ENCODE assay signal across 14 cellular contexts in genomic region chr2:23551875-23552274, GRCh38.
DNase-seq lines count a peak whose midpoint lies in the region; ATAC-seq and TF ChIP-seq lines count a peak whose summit lies in the region.
"Had no signal": no experiment of that assay in that cellular context is flagged by ENCODE, and none has a peak within 500 bp of the region (broad histone marks: within the 10 kb centered on the region; RNA-seq: fewer than 3 reads in every experiment).

No MANE protein-coding gene starts in this region.

- intact Hi-C loops in Caco-2 (cut with micrococcal nuclease; ENCODE audit: unreplicated experiment), result no loop called here

- no peak overlapping the region for H3K9ac ChIP-seq in neuronal stem cell (ENCODE audit: low read depth, low read length, poor library complexity)

- H2BK15ac ChIP-seq in neuronal stem cell (ENCODE audit: low read length), result no peak overlapping the region

- H3K4me3 ChIP-seq in neuronal stem cell (ENCODE audit: low read length in 2 of 2) (no peak overlapping the region), Caco-2 (ENCODE audit: low read depth, low read length) (no peak overlapping the region)
- H3K4me3 ChIP-seq: GM23338 had no signal

- H2BK5ac ChIP-seq in neuronal stem cell (ENCODE audit: low read length), result no peak overlapping the region

- no peak overlapping the region for H2BK12ac ChIP-seq in neuronal stem cell (ENCODE audit: low read length)

- H3K36me3 ChIP-seq in neuronal stem cell (replicated peaks in 1 of 2; ENCODE audit: control insufficient read depth in 2 of 2, insufficient read depth in 2 of 2, low read length in 2 of 2), result no peaks in the 10 kb centered on the region
- H3K36me3 ChIP-seq in Caco-2 (ENCODE audit: control insufficient read depth, insufficient read depth, low read length), result no peaks in the 10 kb centered on the region

- H3K27me3 ChIP-seq in neuronal stem cell (ENCODE audit: control insufficient read depth in 3 of 3, insufficient read depth in 3 of 3, low read depth in 1 of 3, low read length in 3 of 3) (no peaks in the 10 kb centered on the region), Caco-2 (replicated peaks; ENCODE audit: control insufficient read depth, insufficient read depth, low read length) (peaks cover 1% of the 10 kb centered on the region; the same call in 1 of the 2 replicates)

- no peak overlapping the region for H3K27ac ChIP-seq in neuronal stem cell (replicated peaks; ENCODE audit: low read length)

- no peaks in the 10 kb centered on the region for H3K9me3 Mint-ChIP-seq in stimulated activated naive CD8-positive, alpha-beta T cell treated with anti-CD3 and anti-CD28 coated beads, Interleukin-15, amount 100 ng/mL, for 72 hours
- no peaks in the 10 kb centered on the region for H3K9me3 Mint-ChIP-seq in activated CD8-positive, alpha-beta T cell treated with anti-CD3 and anti-CD28 coated beads, Interleukin-2, amount 10 ng/mL, durations not matched to agents 7 days and 5 days (ENCODE audit: insufficient read depth)
- H3K9me3 Mint-ChIP-seq in Caco-2 (ENCODE audit: unreplicated experiment), result no peaks in the 10 kb centered on the region
- H3K9me3 Mint-ChIP-seq: CD8-positive, alpha-beta T cell; GM23338; H9; IgD-negative memory B cell had no signal

- no peak overlapping the region for H3K23ac ChIP-seq in neuronal stem cell (ENCODE audit: low read depth, low read length, poor library complexity)

- peaks cover 33% of the 10 kb centered on the region for H3K4me1 Mint-ChIP-seq in stimulated activated naive CD8-positive, alpha-beta T cell treated with anti-CD3 and anti-CD28 coated beads, Interleukin-15, amount 100 ng/mL, for 72 hours
- H3K4me1 Mint-ChIP-seq in activated CD8-positive, alpha-beta T cell treated with anti-CD3 and anti-CD28 coated beads, Interleukin-2, amount 10 ng/mL, durations not matched to agents 7 days and 5 days (ENCODE audit: low read depth), result peaks cover 23% of the 10 kb centered on the region
- no peaks in the 10 kb centered on the region for H3K4me1 Mint-ChIP-seq in Caco-2 (ENCODE audit: low read depth, unreplicated experiment)
- H3K4me1 Mint-ChIP-seq: B cell, CD14-positive monocyte had no signal

- no peak for TF ChIP-seq CTCF in Caco-2 (IDR thresholded peaks at IDR 0.05; ENCODE audit: insufficient read depth in 1 of 2, low read depth in 1 of 2, low read length in 1 of 2, severe bottlenecking in 1 of 2, unreplicated experiment in 1 of 2)

- POLR2A ChIA-PET in activated CD8-positive, alpha-beta T cell treated with anti-CD3 and anti-CD28 coated beads, Interleukin-2, amount 10 ng/mL, durations not matched to agents 7 days and 5 days (lab: Charles Lee), result no interaction called here
- POLR2A ChIA-PET in Caco-2 (lab: Charles Lee), result no interaction called here

- H3K4me3 Mint-ChIP-seq in stimulated activated naive CD8-positive, alpha-beta T cell treated with anti-CD3 and anti-CD28 coated beads, Interleukin-15, amount 100 ng/mL, for 72 hours, result peak overlapping the region in 1 of 2 donors; percentile 11
- no peak overlapping the region for H3K4me3 Mint-ChIP-seq in activated CD8-positive, alpha-beta T cell treated with anti-CD3 and anti-CD28 coated beads, Interleukin-2, amount 10 ng/mL, durations not matched to agents 7 days and 5 days
- H3K4me3 Mint-ChIP-seq in Caco-2 (ENCODE audit: unreplicated experiment), result no peak overlapping the region
- H3K4me3 Mint-ChIP-seq: B cell; CD14-positive monocyte; CD8-positive, alpha-beta T cell; GM23338; H9; IgD-negative memory B cell had no signal

- H3K4ac ChIP-seq in neuronal stem cell (ENCODE audit: low read length), result no peak overlapping the region

- H2AK5ac ChIP-seq in neuronal stem cell (ENCODE audit: low read depth, low read length), result no peak overlapping the region

- no peak overlapping the region for H4K91ac ChIP-seq in neuronal stem cell (ENCODE audit: low read depth, low read length, poor library complexity)

- DNase-seq in stimulated activated naive CD8-positive, alpha-beta T cell treated with anti-CD3 and anti-CD28 coated beads, Interleukin-15, amount 100 ng/mL, for 72 hours, result no peak
- DNase-seq in stimulated activated naive CD8-positive, alpha-beta T cell treated with anti-CD3 and anti-CD28 coated beads, Interleukin-15, Interleukin-2, amounts not matched to agents 100 U/mL and 50 U/mL, for 24 hours, result no peak
- peak; percentile 26 for DNase-seq in activated CD8-positive, alpha-beta T cell treated with anti-CD3 and anti-CD28 coated beads, Interleukin-2, amount 10 ng/mL, durations not matched to agents 7 days and 5 days
- no peak for DNase-seq in neuronal stem cell (ENCODE audit: low spot score)
- no peak for DNase-seq in Caco-2
- DNase-seq in activated effector memory CD4-positive, alpha-beta T cell treated with anti-CD3 and anti-CD28 coated beads, Interleukin-2, amount 50 U/mL, for 16 hours, result no peak
- DNase-seq in HuH-7 (ENCODE audit: low spot score), result no peak
- DNase-seq: CD8-positive, alpha-beta T cell; COR-L47; H9 had no signal

- no peaks in the 10 kb centered on the region for H3K36me3 Mint-ChIP-seq in activated CD8-positive, alpha-beta T cell treated with anti-CD3 and anti-CD28 coated beads, Interleukin-2, amount 10 ng/mL, durations not matched to agents 7 days and 5 days (ENCODE audit: low read depth)
- H3K36me3 Mint-ChIP-seq in Caco-2 (ENCODE audit: insufficient read depth, unreplicated experiment), result no peaks in the 10 kb centered on the region
- H3K36me3 Mint-ChIP-seq: CD14-positive monocyte; CD8-positive, alpha-beta T cell; IgD-negative memory B cell had no signal

- H2BK120ac ChIP-seq in neuronal stem cell (ENCODE audit: low read depth, low read length), result no peak overlapping the region

- H3K4me1 ChIP-seq in neuronal stem cell (ENCODE audit: control insufficient read depth in 2 of 2, insufficient read depth in 1 of 2, low read depth in 1 of 2, low read length in 2 of 2), result peaks cover 3 to 24% of the 10 kb centered on the region in 2 donors
- no peaks in the 10 kb centered on the region for H3K4me1 ChIP-seq in Caco-2

- WGBS in neuronal stem cell (ENCODE audit: extremely low coverage in 2 of 2, insufficient read length in 2 of 2, insufficient replicate concordance in 1 of 2), 2 donors, result no CpG with 5 or more reads among the region's 5 CpGs

- H3K27me3 Mint-ChIP-seq in stimulated activated naive CD8-positive, alpha-beta T cell treated with anti-CD3 and anti-CD28 coated beads, Interleukin-15, amount 100 ng/mL, for 72 hours, result no peaks in the 10 kb centered on the region
- no peaks in the 10 kb centered on the region for H3K27me3 Mint-ChIP-seq in activated CD8-positive, alpha-beta T cell treated with anti-CD3 and anti-CD28 coated beads, Interleukin-2, amount 10 ng/mL, durations not matched to agents 7 days and 5 days (ENCODE audit: low read depth)
- H3K27me3 Mint-ChIP-seq in Caco-2 (ENCODE audit: insufficient read depth, unreplicated experiment), result peaks cover under 1% of the 10 kb centered on the region
- H3K27me3 Mint-ChIP-seq: B cell, IgD-negative memory B cell had no signal

- no peaks in the 10 kb centered on the region for H3K9me3 ChIP-seq in neuronal stem cell (replicated peaks in 1 of 2; ENCODE audit: control insufficient read depth in 2 of 2, insufficient read depth in 1 of 2, low read depth in 1 of 2, low read length in 2 of 2)
- no peaks in the 10 kb centered on the region for H3K9me3 ChIP-seq in Caco-2

- BruUV-seq in Caco-2 (replicated peaks; lab: Mats Ljungman, UMichigan), result no TSS peak

- peak; percentile 77 for ATAC-seq in stimulated activated naive CD8-positive, alpha-beta T cell treated with anti-CD3 and anti-CD28 coated beads, Interleukin-15, amount 100 ng/mL, for 72 hours
- no peak for ATAC-seq in stimulated activated naive CD8-positive, alpha-beta T cell treated with anti-CD3 and anti-CD28 coated beads, Interleukin-15, Interleukin-2, amounts not matched to agents 100 U/mL and 50 U/mL, for 24 hours
- ATAC-seq in activated CD8-positive, alpha-beta T cell treated with anti-CD3 and anti-CD28 coated beads, Interleukin-2, amount 10 ng/mL, durations not matched to agents 7 days and 5 days, result peak; percentile 35
- ATAC-seq: CD8-positive, alpha-beta T cell; GM23338 had no signal

- peak overlapping the region; percentile 1 for H3K14ac ChIP-seq in neuronal stem cell (ENCODE audit: low read length)

- peak overlapping the region in 1 of 2 donors; percentile 38 for H3K27ac Mint-ChIP-seq in stimulated activated naive CD8-positive, alpha-beta T cell treated with anti-CD3 and anti-CD28 coated beads, Interleukin-15, amount 100 ng/mL, for 72 hours
- peak overlapping the region; percentile 50 for H3K27ac Mint-ChIP-seq in activated CD8-positive, alpha-beta T cell treated with anti-CD3 and anti-CD28 coated beads, Interleukin-2, amount 10 ng/mL, durations not matched to agents 7 days and 5 days
- H3K27ac Mint-ChIP-seq in Caco-2 (ENCODE audit: unreplicated experiment), result no peak overlapping the region
- H3K27ac Mint-ChIP-seq: B cell; CD14-positive monocyte; CD8-positive, alpha-beta T cell; GM23338; H9; IgD-negative memory B cell had no signal

- CTCF ChIA-PET in activated CD8-positive, alpha-beta T cell treated with anti-CD3 and anti-CD28 coated beads, Interleukin-2, amount 10 ng/mL, durations not matched to agents 7 days and 5 days (lab: Charles Lee), result no interaction called here
- CTCF ChIA-PET in Caco-2 (lab: Charles Lee), result no interaction called here

- H3K79me1 ChIP-seq in neuronal stem cell (ENCODE audit: low read depth, low read length), result no peaks in the 10 kb centered on the region

- H3K4me2 ChIP-seq in neuronal stem cell (ENCODE audit: insufficient read depth, low read length, poor library complexity, severe bottlenecking), result no peak overlapping the region
- H3K4me2 ChIP-seq: GM23338 had no signal

- H4K8ac ChIP-seq in neuronal stem cell (ENCODE audit: low read depth, low read length), result no peak overlapping the region

- no peak overlapping the region for H2AFZ ChIP-seq in neuronal stem cell (ENCODE audit: low read length)
- H2AFZ ChIP-seq: GM23338 had no signal

- no peak overlapping the region for H3K18ac ChIP-seq in neuronal stem cell (ENCODE audit: low read length)
